1 cellular context compared by ENCODE assay signal in genomic region chr7:100538348-100538653, GRCh38.
TF ChIP-seq lines count a peak whose summit lies in the region.

No MANE protein-coding gene starts in this region.

TF ChIP-seq in liver, 16 proteins besides CTCF, POLR2A, EP300 and RAD21 (continued from another document):
- TF ChIP-seq ZBTB33 (IDR thresholded peaks at IDR 0.05) (no peak), FOXA2 (IDR thresholded peaks at IDR 0.05) (no peak)
TF ChIP-seq in liver: peak in this region for 0.
